In the genomic region with DNA sequence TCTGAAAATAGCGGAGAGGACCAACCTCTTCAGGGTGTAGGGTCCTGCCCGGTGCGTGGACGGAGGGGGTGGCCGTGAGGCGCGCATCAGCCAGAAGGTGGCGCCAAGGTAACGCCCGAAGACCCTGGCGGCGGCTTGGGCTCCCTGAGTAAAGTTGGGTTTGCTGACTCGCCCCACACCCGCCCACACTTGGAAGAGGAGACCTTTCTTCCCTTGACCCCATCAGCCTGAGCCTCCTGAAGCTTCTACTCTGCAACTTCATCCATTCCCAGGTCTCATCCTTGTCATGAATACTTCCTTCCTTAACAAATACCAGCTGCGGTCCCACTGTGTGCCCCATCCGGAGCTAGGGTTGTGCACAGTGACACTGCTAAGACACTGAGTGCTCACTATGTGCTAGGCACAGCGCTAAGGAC, we compare ENCODE assay signal across 8 cellular contexts. TPM values are rescaled to one million over a fixed set of nuclear protein-coding genes. Genes with fewer than 3 reads are reported as not detected.
DNase-seq lines count a peak whose midpoint lies in the region; ATAC-seq and TF ChIP-seq lines count a peak whose summit lies in the region.

No MANE protein-coding gene starts in this region.

- H3K9ac ChIP-seq in PC-3 (ENCODE audit: low read length), result no peak overlapping the region

- peak; percentile 96 for ATAC-seq in PC-3
- ATAC-seq in stimulated activated naive CD8-positive, alpha-beta T cell treated with anti-CD3 and anti-CD28 coated beads, Interleukin-15, Interleukin-2, amounts not matched to agents 100 U/mL and 50 U/mL, for 24 hours, result peak; percentile 79
- ATAC-seq in GM21447 (IDR thresholded peaks at IDR 0.05; ENCODE audit: unreplicated experiment), result no peak

- no peaks in the 10 kb centered on the region for H3K9me2 ChIP-seq in PC-3 (replicated peaks; ENCODE audit: low read length)

- no peaks in the 10 kb centered on the region for H3K9me3 Mint-ChIP-seq in neural crest cell

- no peak overlapping the region for H3K27ac ChIP-seq in PC-3 (ENCODE audit: low read length)

- H3K4me1 ChIP-seq in PC-3 (ENCODE audit: insufficient read depth, low read length), result peaks cover 4% of the 10 kb centered on the region

- no peak overlapping the region; the same call in 1 of the 2 replicates for H2AFZ ChIP-seq in PC-3 (ENCODE audit: low read length)

- no peaks in the 10 kb centered on the region for H3F3A ChIP-seq in PC-3 (ENCODE audit: low read length, unreplicated experiment)

- H3K4me3 ChIP-seq in PC-3 (ENCODE audit: low read length) (no peak overlapping the region), fibroblast of mammary gland (ENCODE audit: control insufficient read depth, low read depth, low read length) (no peak overlapping the region)

- POLR2A ChIA-PET in PC-3 (lab: Charles Lee; ENCODE audit: unreplicated experiment), result no interaction called here

- no peak overlapping the region for H3K27ac Mint-ChIP-seq in neural crest cell (ENCODE audit: unreplicated experiment)

- no peaks in the 10 kb centered on the region for H4K20me1 ChIP-seq in PC-3 (ENCODE audit: low read length)

- peak; percentile 89 for TF ChIP-seq RAD21 in Ishikawa (IDR thresholded peaks at IDR 0.05; ENCODE audit: low read depth)

- H3K4me3 Mint-ChIP-seq in neural crest cell, result no peak overlapping the region

- H3K27me3 Mint-ChIP-seq in neural crest cell (ENCODE audit: low read depth), result peaks cover 46% of the 10 kb centered on the region

- no peaks in the 10 kb centered on the region for H3K36me3 ChIP-seq in PC-3 (ENCODE audit: low read depth, low read length)

- CTCF ChIA-PET in PC-3 (lab: Charles Lee), result interaction anchor here (0.7 to 1.0 kb wide), 2 partner anchors 112 to 306 kb away, joined by 4 to 6 read pairs; no protein-coding TSS in a partner anchor

- H3K79me2 ChIP-seq in PC-3 (ENCODE audit: low read length), result no peaks in the 10 kb centered on the region

- BruUV-seq in PC-3 (replicated peaks; lab: Mats Ljungman, UMichigan), result no TSS peak

- TF ChIP-seq CTCF in PC-3 (conservative IDR thresholded peaks at IDR 0.05; ENCODE audit: low read depth, low read length) (peak; percentile 92), fibroblast of mammary gland (conservative IDR thresholded peaks at IDR 0.05; ENCODE audit: control insufficient read depth, insufficient read depth, low read depth, low read length) (peak; percentile 67), neural crest cell (conservative IDR thresholded peaks at IDR 0.05) (peak; percentile 89)

- peak overlapping the region; percentile 18; the same call in 1 of the 2 replicates for H3K4me2 ChIP-seq in PC-3 (ENCODE audit: low read length)

- in situ Hi-C loops in G401 (cut with HindIII; ENCODE audit: low sequenced_read_pairs), result no loop called here

- no peaks in the 10 kb centered on the region for H3K9me3 ChIP-seq in PC-3 (ENCODE audit: low read length)

- intact Hi-C loops in PC-3 (cut with micrococcal nuclease), result loop anchor here (1.0 to 5.0 kb wide), 5 partner anchors 42 to 355 kb away; no protein-coding TSS in a partner anchor

- H3K4me1 Mint-ChIP-seq in neural crest cell, result peaks cover 10% of the 10 kb centered on the region

- peaks cover 43% of the 10 kb centered on the region for H3K27me3 ChIP-seq in PC-3 (ENCODE audit: low read length)

- H3K36me3 Mint-ChIP-seq in neural crest cell (ENCODE audit: low read depth), result no peaks in the 10 kb centered on the region

- DNase-seq in G401 (ENCODE audit: low spot score) (peak; percentile 85), PC-3 (peak; percentile 76), fibroblast of mammary gland (ENCODE audit: low read depth) (peak; percentile 55), neural crest cell (ENCODE audit: low read depth, low spot score) (peak; percentile 82)
- DNase-seq in activated T-cell treated with anti-CD3 and anti-CD28 coated beads, Interleukin-2, amount 50 U/mL, for 1 hour, result peak; percentile 69
- DNase-seq in stimulated activated naive CD8-positive, alpha-beta T cell treated with anti-CD3 and anti-CD28 coated beads, Interleukin-15, Interleukin-2, amounts not matched to agents 100 U/mL and 50 U/mL, for 24 hours, result peak; percentile 79

- no peak for TF ChIP-seq EP300 in Ishikawa (IDR thresholded peaks at IDR 0.05; ENCODE audit: borderline replicate concordance)

TF ChIP-seq in Ishikawa, 13 proteins besides CTCF, POLR2A, EP300 and RAD21:
- TF ChIP-seq CEBPB (IDR thresholded peaks at IDR 0.05), result no peak
- TF ChIP-seq TAF1 (IDR thresholded peaks at IDR 0.05; ENCODE audit: low read depth), result no peak
- TF ChIP-seq, protein P1, sequence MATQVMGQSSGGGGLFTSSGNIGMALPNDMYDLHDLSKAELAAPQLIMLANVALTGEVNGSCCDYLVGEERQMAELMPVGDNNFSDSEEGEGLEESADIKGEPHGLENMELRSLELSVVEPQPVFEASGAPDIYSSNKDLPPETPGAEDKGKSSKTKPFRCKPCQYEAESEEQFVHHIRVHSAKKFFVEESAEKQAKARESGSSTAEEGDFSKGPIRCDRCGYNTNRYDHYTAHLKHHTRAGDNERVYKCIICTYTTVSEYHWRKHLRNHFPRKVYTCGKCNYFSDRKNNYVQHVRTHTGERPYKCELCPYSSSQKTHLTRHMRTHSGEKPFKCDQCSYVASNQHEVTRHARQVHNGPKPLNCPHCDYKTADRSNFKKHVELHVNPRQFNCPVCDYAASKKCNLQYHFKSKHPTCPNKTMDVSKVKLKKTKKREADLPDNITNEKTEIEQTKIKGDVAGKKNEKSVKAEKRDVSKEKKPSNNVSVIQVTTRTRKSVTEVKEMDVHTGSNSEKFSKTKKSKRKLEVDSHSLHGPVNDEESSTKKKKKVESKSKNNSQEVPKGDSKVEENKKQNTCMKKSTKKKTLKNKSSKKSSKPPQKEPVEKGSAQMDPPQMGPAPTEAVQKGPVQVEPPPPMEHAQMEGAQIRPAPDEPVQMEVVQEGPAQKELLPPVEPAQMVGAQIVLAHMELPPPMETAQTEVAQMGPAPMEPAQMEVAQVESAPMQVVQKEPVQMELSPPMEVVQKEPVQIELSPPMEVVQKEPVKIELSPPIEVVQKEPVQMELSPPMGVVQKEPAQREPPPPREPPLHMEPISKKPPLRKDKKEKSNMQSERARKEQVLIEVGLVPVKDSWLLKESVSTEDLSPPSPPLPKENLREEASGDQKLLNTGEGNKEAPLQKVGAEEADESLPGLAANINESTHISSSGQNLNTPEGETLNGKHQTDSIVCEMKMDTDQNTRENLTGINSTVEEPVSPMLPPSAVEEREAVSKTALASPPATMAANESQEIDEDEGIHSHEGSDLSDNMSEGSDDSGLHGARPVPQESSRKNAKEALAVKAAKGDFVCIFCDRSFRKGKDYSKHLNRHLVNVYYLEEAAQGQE (IDR thresholded peaks at IDR 0.05; ENCODE audit: low read depth), result no peak
- no peak for TF ChIP-seq FOXM1 (IDR thresholded peaks at IDR 0.05; ENCODE audit: borderline replicate concordance, low read depth)
- no peak for TF ChIP-seq TCF12 (IDR thresholded peaks at IDR 0.05; ENCODE audit: low read depth)
- no peak for TF ChIP-seq TEAD4 (IDR thresholded peaks at IDR 0.05)
- no peak for TF ChIP-seq ZBTB7A (IDR thresholded peaks at IDR 0.05; ENCODE audit: low read depth)
- TF ChIP-seq, protein P2, sequence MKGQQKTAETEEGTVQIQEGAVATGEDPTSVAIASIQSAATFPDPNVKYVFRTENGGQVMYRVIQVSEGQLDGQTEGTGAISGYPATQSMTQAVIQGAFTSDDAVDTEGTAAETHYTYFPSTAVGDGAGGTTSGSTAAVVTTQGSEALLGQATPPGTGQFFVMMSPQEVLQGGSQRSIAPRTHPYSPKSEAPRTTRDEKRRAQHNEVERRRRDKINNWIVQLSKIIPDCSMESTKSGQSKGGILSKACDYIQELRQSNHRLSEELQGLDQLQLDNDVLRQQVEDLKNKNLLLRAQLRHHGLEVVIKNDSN (IDR thresholded peaks at IDR 0.05), result no peak
- TF ChIP-seq YY1 (IDR thresholded peaks at IDR 0.05; ENCODE audit: low read depth), result no peak
- no peak for TF ChIP-seq NFIC (IDR thresholded peaks at IDR 0.05)
- no peak for TF ChIP-seq CREB1 (IDR thresholded peaks at IDR 0.05; ENCODE audit: low read depth)
- TF ChIP-seq, protein P3, sequence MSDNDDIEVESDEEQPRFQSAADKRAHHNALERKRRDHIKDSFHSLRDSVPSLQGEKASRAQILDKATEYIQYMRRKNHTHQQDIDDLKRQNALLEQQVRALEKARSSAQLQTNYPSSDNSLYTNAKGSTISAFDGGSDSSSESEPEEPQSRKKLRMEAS (IDR thresholded peaks at IDR 0.05), result no peak
- no peak for TF ChIP-seq EGR1 (IDR thresholded peaks at IDR 0.05)

RNA-seq across cellular contexts. Expression of a gene that starts 14.6 kb away (rescaled TPM):
- 0.10 TPM in 1 of 2 replicates, not detected in the other for total RNA-seq in G401 (2014; rRNA removed; shearing (Covaris generic))
- total RNA-seq in PC-3 (2014; rRNA removed) (4.6 and 5.0 TPM in 2 replicates), neural crest cell (4.2 and 4.8 TPM in 2 replicates)

RNA-seq across cellular contexts. Expression of a gene that starts 43.0 kb away (rescaled TPM):
- total RNA-seq in G401 (2014; rRNA removed; shearing (Covaris generic)), result 7.4 and 13.7 TPM in 2 replicates
- total RNA-seq in PC-3 (2014; rRNA removed), result 26.9 and 32.1 TPM in 2 replicates
- 65.6 and 69.5 TPM in 2 replicates for total RNA-seq in neural crest cell
